In genomic region chr1:75132421-75133381, GRCh38 we compare ENCODE assay signal across 2 cellular contexts.
TF ChIP-seq lines count a peak whose summit lies in the region.

No MANE protein-coding gene starts in this region.

TF ChIP-seq in GM23338, 12 proteins besides CTCF, POLR2A, EP300 and RAD21:
- no peak for TF ChIP-seq ZNF331 (CRISPR knock-in tag; IDR thresholded peaks at IDR 0.05; ENCODE audit: low read depth)
- TF ChIP-seq POLR2AphosphoS5 (IDR thresholded peaks at IDR 0.05; ENCODE audit: low read depth) = no peak
- TF ChIP-seq STAT1 (IDR thresholded peaks at IDR 0.05; ENCODE audit: unreplicated experiment) = no peak
- TF ChIP-seq CREB1 (CRISPR knock-in tag; IDR thresholded peaks at IDR 0.05; ENCODE audit: low read depth) = no peak
- TF ChIP-seq EZH2phosphoT487 (IDR thresholded peaks at IDR 0.05; ENCODE audit: unreplicated experiment) = peak; percentile 37
- no peak for TF ChIP-seq ETS1 (IDR thresholded peaks at IDR 0.05)
- no peak for TF ChIP-seq JUNB (IDR thresholded peaks at IDR 0.05; ENCODE audit: unreplicated experiment)
- no peak for TF ChIP-seq ZNF114 (CRISPR knock-in tag; IDR thresholded peaks at IDR 0.05)
- no peak for TF ChIP-seq REST (IDR thresholded peaks at IDR 0.05; ENCODE audit: unreplicated experiment)
- peak; percentile 89 for TF ChIP-seq EZH2 (IDR thresholded peaks at IDR 0.05; ENCODE audit: low read depth, unreplicated experiment)
- TF ChIP-seq ZNF462 (CRISPR knock-in tag; IDR thresholded peaks at IDR 0.05) = no peak
- no peak for TF ChIP-seq NANOG (IDR thresholded peaks at IDR 0.05; ENCODE audit: borderline replicate concordance)

TF ChIP-seq in K562, 482 proteins besides CTCF, POLR2A, EP300 and RAD21:
- TF ChIP-seq SNRNP70 (optimal IDR thresholded peaks at IDR 0.05; ENCODE audit: low read depth, low read length) = no peak
- no peak for TF ChIP-seq PHF21A (IDR thresholded peaks at IDR 0.05; ENCODE audit: borderline replicate concordance, low read depth)
- TF ChIP-seq TOE1 (IDR thresholded peaks at IDR 0.05; ENCODE audit: borderline replicate concordance) = no peak
- TF ChIP-seq TOE1 (CRISPR knock-in tag; IDR thresholded peaks at IDR 0.05; ENCODE audit: borderline replicate concordance, low read depth) = no peak
- no peak for TF ChIP-seq GTF2A2 (tag; IDR thresholded peaks at IDR 0.05)
- TF ChIP-seq MCM2 (IDR thresholded peaks at IDR 0.05; ENCODE audit: low read depth) = no peak
- no peak for TF ChIP-seq CREB3L1 (IDR thresholded peaks at IDR 0.05; ENCODE audit: borderline replicate concordance, low read depth)
- no peak for TF ChIP-seq PHF8 (IDR thresholded peaks at IDR 0.05; ENCODE audit: borderline replicate concordance, low read length)
- TF ChIP-seq PREB (CRISPR knock-in tag; IDR thresholded peaks at IDR 0.05) = no peak
- peak; percentile 29; the same call in 1 of the 2 replicates for TF ChIP-seq BMI1 (IDR thresholded peaks at IDR 0.05; ENCODE audit: low read length)
- no peak for TF ChIP-seq SMARCE1 (IDR thresholded peaks at IDR 0.05)
- 0 out of 2 replicates have a peak, but pooled peaks have one; percentile 16 for TF ChIP-seq RNF2 (IDR thresholded peaks at IDR 0.05)
- TF ChIP-seq RREB1 (CRISPR knock-in tag; IDR thresholded peaks at IDR 0.05) = no peak
- peak; percentile 76 for TF ChIP-seq CBX2 (IDR thresholded peaks at IDR 0.05; ENCODE audit: insufficient read depth, low read length, poor library complexity, severe bottlenecking)
- no peak for TF ChIP-seq ARNT (IDR thresholded peaks at IDR 0.05)
- TF ChIP-seq FOSL1 (tag; conservative IDR thresholded peaks at IDR 0.05) = no peak
- peak; percentile 93 for TF ChIP-seq CBX8 (IDR thresholded peaks at IDR 0.05; ENCODE audit: borderline replicate concordance, extremely low read depth, low read depth, low read length, poor library complexity, severe bottlenecking)
- TF ChIP-seq DLX4 (CRISPR knock-in tag; IDR thresholded peaks at IDR 0.05) = no peak
